8 cellular contexts compared by ENCODE assay signal in genomic region chr16:81480856-81481821, GRCh38. TPM values are rescaled to one million over a fixed set of nuclear protein-coding genes. Genes with fewer than 3 reads are reported as not detected.
DNase-seq lines count a peak whose midpoint lies in the region; ATAC-seq and TF ChIP-seq lines count a peak whose summit lies in the region.

No MANE protein-coding gene starts in this region.

- H3K36me3 Mint-ChIP-seq in activated CD4-positive, alpha-beta T cell treated with anti-CD3 and anti-CD28 coated beads, Interleukin-2, amount 10 ng/mL, durations not matched to agents 24 days and 14 days (ENCODE audit: low read depth): peaks cover 19% of the 10 kb centered on the region

- TF ChIP-seq CTCF in ascending aorta (IDR thresholded peaks at IDR 0.05) (no peak), mucosa of descending colon (IDR thresholded peaks at IDR 0.05) (no peak)

- H3K9me2 ChIP-seq in GM23248 (ENCODE audit: insufficient read depth) (no peaks in the 10 kb centered on the region), Karpas-422 (replicated peaks; ENCODE audit: insufficient read depth, low read length) (no peaks in the 10 kb centered on the region)

- H3K36me3 ChIP-seq in GM23248 (ENCODE audit: low read depth) (no peaks in the 10 kb centered on the region; the same call in 1 of the 2 replicates), Karpas-422 (ENCODE audit: insufficient read depth, low read length) (no peaks in the 10 kb centered on the region), ascending aorta (no peaks in the 10 kb centered on the region), mucosa of descending colon (ENCODE audit: low read depth) (no peaks in the 10 kb centered on the region)

- peaks cover 13% of the 10 kb centered on the region for H3F3A ChIP-seq in GM23248 (ENCODE audit: insufficient read depth)

- H3K9me3 Mint-ChIP-seq in activated CD4-positive, alpha-beta T cell treated with anti-CD3 and anti-CD28 coated beads, Interleukin-2, amount 10 ng/mL, durations not matched to agents 24 days and 14 days: no peaks in the 10 kb centered on the region

- no peak overlapping the region for H2AFZ ChIP-seq in GM23248
- H2AFZ ChIP-seq in Karpas-422 (ENCODE audit: low read length): peak overlapping the region; percentile 50

- H3K27me3 Mint-ChIP-seq in activated CD4-positive, alpha-beta T cell treated with anti-CD3 and anti-CD28 coated beads, Interleukin-2, amount 10 ng/mL, durations not matched to agents 24 days and 14 days: no peaks in the 10 kb centered on the region

- DNase-seq in activated CD4-positive, alpha-beta T cell treated with anti-CD3 and anti-CD28 coated beads, Interleukin-2, amount 10 ng/mL, durations not matched to agents 24 days and 14 days: no peak
- DNase-seq in activated CD4-positive, alpha-beta T cell treated with anti-CD3 and anti-CD28 coated beads for 48 hours: no peak
- DNase-seq in GM23248 (peak; percentile 62), Karpas-422 (peak; percentile 95), ascending aorta (ENCODE audit: low spot score in 2 of 2) (peak; percentile 49 to 79), mucosa of descending colon (peak in 2 of 3 donors; percentile 57 to 82), DMS53 (lab: John Stamatoyannopoulos, UW) (no peak)
- no peak for DNase-seq in activated CD8-positive, alpha-beta memory T cell treated with anti-CD3 and anti-CD28 coated beads, Interleukin-2, amount 50 U/mL, for 48 hours

- H3K27me3 ChIP-seq in GM23248 (replicated peaks; ENCODE audit: insufficient read depth) (no peaks in the 10 kb centered on the region), Karpas-422 (ENCODE audit: low read length) (no peaks in the 10 kb centered on the region), ascending aorta (no peaks in the 10 kb centered on the region)

- WGBS in GM23248 (ENCODE audit: low coverage in 1 of 2, low lambda C conversion rate in 2 of 2, missing lambda C conversion rate in 2 of 2), 2 experiments: 77 to 79% methylated on average over 17 to 18 of the region's 18 CpGs

- H3K79me2 ChIP-seq in GM23248 (ENCODE audit: insufficient read depth) (peaks cover 98% of the 10 kb centered on the region), Karpas-422 (ENCODE audit: low read length) (no peaks in the 10 kb centered on the region)

- intact Hi-C loops in activated CD4-positive, alpha-beta T cell treated with anti-CD3 and anti-CD28 coated beads, Interleukin-2, amount 10 ng/mL, durations not matched to agents 24 days and 14 days (cut with micrococcal nuclease): no loop called here
- intact Hi-C loops in ascending aorta (cut with DNase I) (no loop called here), mucosa of descending colon (cut with DNase I, micrococcal nuclease) (no loop called here)

- no peak overlapping the region for H3K4me3 Mint-ChIP-seq in activated CD4-positive, alpha-beta T cell treated with anti-CD3 and anti-CD28 coated beads, Interleukin-2, amount 10 ng/mL, durations not matched to agents 24 days and 14 days

- H3K9me3 ChIP-seq in GM23248 (ENCODE audit: low read depth): no peaks in the 10 kb centered on the region
- H3K9me3 ChIP-seq in Karpas-422 (ENCODE audit: low read length): no peaks in the 10 kb centered on the region
- no peaks in the 10 kb centered on the region for H3K9me3 ChIP-seq in ascending aorta
- no peaks in the 10 kb centered on the region for H3K9me3 ChIP-seq in mucosa of descending colon

- in situ Hi-C loops in GM23248 (cut with MboI): no loop called here

- ATAC-seq in mucosa of descending colon: peak; percentile 66

- H3K4me2 ChIP-seq in GM23248 (ENCODE audit: unreplicated experiment) (no peak overlapping the region), Karpas-422 (ENCODE audit: low read depth, low read length, poor library complexity, severe bottlenecking) (peak overlapping the region; percentile 70)

- H3K4me1 ChIP-seq in GM23248 (ENCODE audit: insufficient read depth) (peaks cover 21% of the 10 kb centered on the region), Karpas-422 (ENCODE audit: low read length) (peaks cover 54% of the 10 kb centered on the region), ascending aorta (no peaks in the 10 kb centered on the region), mucosa of descending colon (ENCODE audit: low read depth) (peaks cover 49% of the 10 kb centered on the region)

- peaks cover 52% of the 10 kb centered on the region for H3K4me1 Mint-ChIP-seq in activated CD4-positive, alpha-beta T cell treated with anti-CD3 and anti-CD28 coated beads, Interleukin-2, amount 10 ng/mL, durations not matched to agents 24 days and 14 days

- H3K9ac ChIP-seq in GM23248 (no peak overlapping the region), Karpas-422 (ENCODE audit: low read length) (peak overlapping the region; percentile 63)

- H4K20me1 ChIP-seq in GM23248 (ENCODE audit: insufficient read depth): no peaks in the 10 kb centered on the region
- H4K20me1 ChIP-seq in Karpas-422 (ENCODE audit: insufficient read depth, low read depth, low read length): no peaks in the 10 kb centered on the region

- peak overlapping the region; percentile 14 for H3K27ac Mint-ChIP-seq in activated CD4-positive, alpha-beta T cell treated with anti-CD3 and anti-CD28 coated beads, Interleukin-2, amount 10 ng/mL, durations not matched to agents 24 days and 14 days

- H3K4me3 ChIP-seq in GM23248: no peak overlapping the region
- H3K4me3 ChIP-seq in Karpas-422 (ENCODE audit: low read length): peak overlapping the region; percentile 49; the same call in 1 of the 2 replicates
- no peak overlapping the region for H3K4me3 ChIP-seq in ascending aorta
- H3K4me3 ChIP-seq in mucosa of descending colon: no peak overlapping the region

- no peak overlapping the region for H3K27ac ChIP-seq in GM23248
- H3K27ac ChIP-seq in Karpas-422 (ENCODE audit: low read length): peak overlapping the region; percentile 89
- peak overlapping the region; percentile 26 to 36 for H3K27ac ChIP-seq in ascending aorta

RNA-seq across cellular contexts. Expression of gene CMIP, which starts 36.5 kb away (rescaled TPM):
- 40.0 and 42.9 TPM in 2 replicates for total RNA-seq in activated CD4-positive, alpha-beta T cell treated with anti-CD3 and anti-CD28 coated beads, Interleukin-2, amount 10 ng/mL, durations not matched to agents 24 days and 14 days
- total RNA-seq in GM23248 (2014; rRNA removed; shearing (Covaris generic)): 7.8 and 9.5 TPM in 2 replicates
- polyA plus RNA-seq in GM23248 (2016; fragmentation: Nextera tagmentation; extraction: Ambion mirVana): 1.3 and 1.5 TPM in 2 replicates
- total RNA-seq in Karpas-422 (2014; rRNA removed; shearing (Covaris generic); ENCODE audit: low replicate concordance): 5.0 and 12.7 TPM in 2 replicates
- total RNA-seq in ascending aorta (110 TPM), mucosa of descending colon (100 to 1,000 TPM in 1 of 3 donors, 10 to 100 TPM in 2; 73.3 to 127 (median 79.8) TPM)

Comparison
In these comparisons a context has a peak if more than half of its experiments do, and no peak if none do; other contexts are left out.
1. DNase-seq: peak in GM23248 (single experiment), Karpas-422 (single experiment), ascending aorta (2 of 2) and mucosa of descending colon (2 of 3); none in activated CD4-positive, alpha-beta T cell treated with anti-CD3 and anti-CD28 coated beads, Interleukin-2, amount 10 ng/mL, durations not matched to agents 24 days and 14 days (single experiment), activated CD4-positive, alpha-beta T cell treated with anti-CD3 and anti-CD28 coated beads for 48 hours (single experiment), DMS53 (single experiment) and activated CD8-positive, alpha-beta memory T cell treated with anti-CD3 and anti-CD28 coated beads, Interleukin-2, amount 50 U/mL, for 48 hours (single experiment).